1 cellular context compared by ENCODE assay signal in the genomic region with DNA sequence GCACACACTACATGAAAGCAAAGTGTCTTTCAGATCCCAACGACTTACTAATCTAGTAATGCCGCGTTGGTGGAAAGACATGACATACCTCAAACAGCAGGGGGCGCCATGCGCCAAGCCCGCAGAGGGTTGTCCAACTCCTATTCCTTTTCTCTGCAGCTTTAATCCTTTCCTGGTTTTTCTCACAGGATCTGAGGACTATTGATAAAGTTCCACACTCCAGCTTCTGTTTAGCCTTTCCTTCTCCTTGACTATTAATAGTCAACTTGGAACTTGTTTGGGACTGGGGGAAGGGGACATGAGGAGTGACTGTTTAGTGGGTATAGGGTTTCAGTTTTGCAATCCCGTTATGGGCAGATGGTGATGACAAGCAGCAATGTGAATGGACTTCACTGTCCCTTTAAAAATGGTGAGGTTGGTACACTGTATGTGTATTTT.
TF ChIP-seq lines count a peak whose summit lies in the region.

No MANE protein-coding gene starts in this region.

TF ChIP-seq in HCT116, 20 proteins besides CTCF, POLR2A, EP300 and RAD21 (continued from another document):
- TF ChIP-seq EZH2 (IDR thresholded peaks at IDR 0.05) (no peak), TCF7L2 (IDR thresholded peaks at IDR 0.05; ENCODE audit: borderline replicate concordance, extremely low read depth, insufficient read depth, insufficient read length) (no peak), SRF (IDR thresholded peaks at IDR 0.05; ENCODE audit: low read depth) (no peak), ELF1 (IDR thresholded peaks at IDR 0.05; ENCODE audit: borderline replicate concordance, low read depth) (no peak), CEBPB (IDR thresholded peaks at IDR 0.05; ENCODE audit: low read depth) (no peak), ZFX (IDR thresholded peaks at IDR 0.05) (no peak), FOSL1 (IDR thresholded peaks at IDR 0.05; ENCODE audit: low read depth) (no peak), JUND (IDR thresholded peaks at IDR 0.05) (no peak)
- TF ChIP-seq, protein P1, sequence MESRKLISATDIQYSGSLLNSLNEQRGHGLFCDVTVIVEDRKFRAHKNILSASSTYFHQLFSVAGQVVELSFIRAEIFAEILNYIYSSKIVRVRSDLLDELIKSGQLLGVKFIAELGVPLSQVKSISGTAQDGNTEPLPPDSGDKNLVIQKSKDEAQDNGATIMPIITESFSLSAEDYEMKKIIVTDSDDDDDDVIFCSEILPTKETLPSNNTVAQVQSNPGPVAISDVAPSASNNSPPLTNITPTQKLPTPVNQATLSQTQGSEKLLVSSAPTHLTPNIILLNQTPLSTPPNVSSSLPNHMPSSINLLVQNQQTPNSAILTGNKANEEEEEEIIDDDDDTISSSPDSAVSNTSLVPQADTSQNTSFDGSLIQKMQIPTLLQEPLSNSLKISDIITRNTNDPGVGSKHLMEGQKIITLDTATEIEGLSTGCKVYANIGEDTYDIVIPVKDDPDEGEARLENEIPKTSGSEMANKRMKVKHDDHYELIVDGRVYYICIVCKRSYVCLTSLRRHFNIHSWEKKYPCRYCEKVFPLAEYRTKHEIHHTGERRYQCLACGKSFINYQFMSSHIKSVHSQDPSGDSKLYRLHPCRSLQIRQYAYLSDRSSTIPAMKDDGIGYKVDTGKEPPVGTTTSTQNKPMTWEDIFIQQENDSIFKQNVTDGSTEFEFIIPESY (IDR thresholded peaks at IDR 0.05; ENCODE audit: extremely low read depth, insufficient replicate concordance, low read length) = no peak
- TF ChIP-seq, protein P2, sequence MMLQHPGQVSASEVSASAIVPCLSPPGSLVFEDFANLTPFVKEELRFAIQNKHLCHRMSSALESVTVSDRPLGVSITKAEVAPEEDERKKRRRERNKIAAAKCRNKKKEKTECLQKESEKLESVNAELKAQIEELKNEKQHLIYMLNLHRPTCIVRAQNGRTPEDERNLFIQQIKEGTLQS (IDR thresholded peaks at IDR 0.05) = no peak
TF ChIP-seq in HCT116: peak in this region for 0.
